1 cellular context compared by ENCODE assay signal in the genomic region with DNA sequence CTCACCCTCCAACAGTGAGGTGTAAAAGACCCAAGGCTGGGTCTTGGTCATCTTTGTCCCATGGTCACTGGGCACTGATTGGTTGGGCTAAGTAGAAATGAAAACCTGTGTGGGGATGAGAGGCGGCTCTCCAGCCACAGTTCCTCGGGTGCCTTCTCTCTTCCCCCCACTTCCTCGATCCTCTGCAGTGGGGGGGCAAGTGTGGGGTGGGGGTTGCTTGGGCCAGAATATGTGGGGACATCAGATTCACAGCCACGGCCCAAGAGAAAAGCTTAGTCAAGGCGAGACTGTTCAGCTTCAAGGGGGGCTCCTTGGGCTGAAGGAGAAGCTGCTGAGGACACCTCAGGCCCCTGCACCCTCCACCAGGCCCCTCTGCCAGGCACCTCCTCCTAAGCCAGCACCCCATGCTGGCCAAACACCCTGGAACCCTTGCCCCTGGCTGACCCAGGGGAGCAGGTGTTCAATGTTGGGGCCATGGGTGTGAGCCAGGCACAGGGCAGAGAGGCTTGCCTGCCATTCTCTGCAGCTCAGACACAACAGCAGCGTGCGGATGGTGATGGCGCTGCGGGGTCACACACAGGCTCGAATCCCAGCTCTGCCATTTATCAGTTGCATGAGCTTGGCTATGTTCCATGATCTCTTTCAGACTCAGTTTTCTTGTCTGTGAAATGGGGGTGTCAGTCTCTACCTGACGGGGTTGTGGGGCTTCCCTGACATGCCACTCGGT.
TF ChIP-seq lines count a peak whose summit lies in the region.

No MANE protein-coding gene starts in this region.

TF ChIP-seq in IMR-90, 13 proteins besides CTCF, POLR2A, EP300 and RAD21:
- TF ChIP-seq NFE2L2 (IDR thresholded peaks at IDR 0.05; ENCODE audit: low read depth, low read length) (no peak), CEBPB (IDR thresholded peaks at IDR 0.05; ENCODE audit: low read depth, low read length) (no peak), MAZ (IDR thresholded peaks at IDR 0.05; ENCODE audit: borderline replicate concordance, low read depth, low read length) (no peak), FOS (IDR thresholded peaks at IDR 0.05; ENCODE audit: low read depth, low read length) (no peak), SMC3 (IDR thresholded peaks at IDR 0.05; ENCODE audit: low read depth, low read length) (no peak), MAFK (IDR thresholded peaks at IDR 0.05; ENCODE audit: low read depth, low read length) (no peak), RFX5 (IDR thresholded peaks at IDR 0.05; ENCODE audit: low read depth, low read length) (no peak), BHLHE40 (IDR thresholded peaks at IDR 0.05; ENCODE audit: low read depth, low read length) (no peak), CHD1 (IDR thresholded peaks at IDR 0.05; ENCODE audit: low read depth, low read length) (no peak), RCOR1 (IDR thresholded peaks at IDR 0.05; ENCODE audit: insufficient replicate concordance, low read length) (no peak), MXI1 (IDR thresholded peaks at IDR 0.05; ENCODE audit: borderline replicate concordance, low read depth, low read length) (no peak)
- TF ChIP-seq, protein P1, sequence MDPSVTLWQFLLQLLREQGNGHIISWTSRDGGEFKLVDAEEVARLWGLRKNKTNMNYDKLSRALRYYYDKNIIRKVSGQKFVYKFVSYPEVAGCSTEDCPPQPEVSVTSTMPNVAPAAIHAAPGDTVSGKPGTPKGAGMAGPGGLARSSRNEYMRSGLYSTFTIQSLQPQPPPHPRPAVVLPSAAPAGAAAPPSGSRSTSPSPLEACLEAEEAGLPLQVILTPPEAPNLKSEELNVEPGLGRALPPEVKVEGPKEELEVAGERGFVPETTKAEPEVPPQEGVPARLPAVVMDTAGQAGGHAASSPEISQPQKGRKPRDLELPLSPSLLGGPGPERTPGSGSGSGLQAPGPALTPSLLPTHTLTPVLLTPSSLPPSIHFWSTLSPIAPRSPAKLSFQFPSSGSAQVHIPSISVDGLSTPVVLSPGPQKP (IDR thresholded peaks at IDR 0.05; ENCODE audit: borderline replicate concordance, low read depth, low read length), result no peak
- TF ChIP-seq, protein P2, sequence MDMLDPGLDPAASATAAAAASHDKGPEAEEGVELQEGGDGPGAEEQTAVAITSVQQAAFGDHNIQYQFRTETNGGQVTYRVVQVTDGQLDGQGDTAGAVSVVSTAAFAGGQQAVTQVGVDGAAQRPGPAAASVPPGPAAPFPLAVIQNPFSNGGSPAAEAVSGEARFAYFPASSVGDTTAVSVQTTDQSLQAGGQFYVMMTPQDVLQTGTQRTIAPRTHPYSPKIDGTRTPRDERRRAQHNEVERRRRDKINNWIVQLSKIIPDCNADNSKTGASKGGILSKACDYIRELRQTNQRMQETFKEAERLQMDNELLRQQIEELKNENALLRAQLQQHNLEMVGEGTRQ (IDR thresholded peaks at IDR 0.05; ENCODE audit: low read depth, low read length), result no peak
